In the genomic region with DNA sequence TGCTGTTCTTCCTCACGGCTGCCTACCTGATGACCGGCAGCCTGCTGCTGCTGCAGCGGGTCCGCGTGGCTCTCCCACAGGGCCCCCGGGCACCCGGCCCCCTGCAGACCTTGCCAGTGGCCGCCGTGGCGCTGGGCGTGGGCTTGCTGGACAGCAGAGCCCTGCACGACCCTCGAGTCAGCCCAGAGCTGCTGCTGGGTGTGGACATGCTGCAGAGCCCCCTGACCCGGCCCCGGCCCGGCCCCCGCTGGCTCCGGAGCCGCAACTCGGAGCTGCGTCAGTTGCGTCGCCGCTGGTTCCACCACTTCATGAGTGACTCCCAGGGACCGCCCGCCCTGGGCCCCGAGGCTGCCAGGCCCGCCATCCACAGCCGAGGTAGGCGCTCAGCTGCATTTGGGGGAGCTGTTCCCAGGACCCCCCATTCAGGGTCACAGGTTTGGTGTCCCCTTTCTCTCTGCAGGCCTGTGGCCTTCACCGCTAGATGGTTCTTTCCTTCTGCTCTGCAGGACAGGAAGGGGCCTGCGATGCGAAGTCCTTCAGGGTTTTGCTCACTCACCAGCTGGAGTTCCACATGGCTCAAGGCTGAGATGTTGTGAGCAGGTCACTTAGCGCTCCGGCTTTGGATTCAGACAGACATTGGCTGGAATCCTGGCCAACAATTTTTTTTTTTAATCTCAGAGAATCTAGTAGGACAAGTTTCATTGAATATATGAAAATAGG, we compare ENCODE assay signal across 1 cellular context.
TF ChIP-seq lines count a peak whose summit lies in the region.

No MANE protein-coding gene starts in this region.

TF ChIP-seq in HepG2, 621 proteins besides CTCF, POLR2A, EP300 and RAD21:
- TF ChIP-seq MXD4 (CRISPR knock-in tag; IDR thresholded peaks at IDR 0.05) (no peak), TP53 (CRISPR knock-in tag; conservative IDR thresholded peaks at IDR 0.05) (no peak), JDP2 (CRISPR knock-in tag; IDR thresholded peaks at IDR 0.05; ENCODE audit: borderline replicate concordance) (no peak), ZIK1 (CRISPR knock-in tag; IDR thresholded peaks at IDR 0.05; ENCODE audit: borderline replicate concordance, low read depth) (no peak), FOXK2 (IDR thresholded peaks at IDR 0.05) (no peak), ADNP (CRISPR knock-in tag; IDR thresholded peaks at IDR 0.05) (no peak), ATM (IDR thresholded peaks at IDR 0.05; ENCODE audit: borderline replicate concordance) (no peak), KLF9 (CRISPR knock-in tag; IDR thresholded peaks at IDR 0.05; ENCODE audit: low read depth) (no peak), ZNF619 (CRISPR knock-in tag; IDR thresholded peaks at IDR 0.05) (no peak), ZGPAT (CRISPR knock-in tag; IDR thresholded peaks at IDR 0.05) (no peak), THAP11 (CRISPR knock-in tag; IDR thresholded peaks at IDR 0.05) (no peak), FOXA3 (CRISPR knock-in tag; IDR thresholded peaks at IDR 0.05) (no peak)
- TF ChIP-seq, protein P1, sequence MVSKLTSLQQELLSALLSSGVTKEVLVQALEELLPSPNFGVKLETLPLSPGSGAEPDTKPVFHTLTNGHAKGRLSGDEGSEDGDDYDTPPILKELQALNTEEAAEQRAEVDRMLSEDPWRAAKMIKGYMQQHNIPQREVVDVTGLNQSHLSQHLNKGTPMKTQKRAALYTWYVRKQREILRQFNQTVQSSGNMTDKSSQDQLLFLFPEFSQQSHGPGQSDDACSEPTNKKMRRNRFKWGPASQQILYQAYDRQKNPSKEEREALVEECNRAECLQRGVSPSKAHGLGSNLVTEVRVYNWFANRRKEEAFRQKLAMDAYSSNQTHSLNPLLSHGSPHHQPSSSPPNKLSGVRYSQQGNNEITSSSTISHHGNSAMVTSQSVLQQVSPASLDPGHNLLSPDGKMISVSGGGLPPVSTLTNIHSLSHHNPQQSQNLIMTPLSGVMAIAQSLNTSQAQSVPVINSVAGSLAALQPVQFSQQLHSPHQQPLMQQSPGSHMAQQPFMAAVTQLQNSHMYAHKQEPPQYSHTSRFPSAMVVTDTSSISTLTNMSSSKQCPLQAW (CRISPR knock-in tag; IDR thresholded peaks at IDR 0.05) = no peak
- TF ChIP-seq, protein P2, sequence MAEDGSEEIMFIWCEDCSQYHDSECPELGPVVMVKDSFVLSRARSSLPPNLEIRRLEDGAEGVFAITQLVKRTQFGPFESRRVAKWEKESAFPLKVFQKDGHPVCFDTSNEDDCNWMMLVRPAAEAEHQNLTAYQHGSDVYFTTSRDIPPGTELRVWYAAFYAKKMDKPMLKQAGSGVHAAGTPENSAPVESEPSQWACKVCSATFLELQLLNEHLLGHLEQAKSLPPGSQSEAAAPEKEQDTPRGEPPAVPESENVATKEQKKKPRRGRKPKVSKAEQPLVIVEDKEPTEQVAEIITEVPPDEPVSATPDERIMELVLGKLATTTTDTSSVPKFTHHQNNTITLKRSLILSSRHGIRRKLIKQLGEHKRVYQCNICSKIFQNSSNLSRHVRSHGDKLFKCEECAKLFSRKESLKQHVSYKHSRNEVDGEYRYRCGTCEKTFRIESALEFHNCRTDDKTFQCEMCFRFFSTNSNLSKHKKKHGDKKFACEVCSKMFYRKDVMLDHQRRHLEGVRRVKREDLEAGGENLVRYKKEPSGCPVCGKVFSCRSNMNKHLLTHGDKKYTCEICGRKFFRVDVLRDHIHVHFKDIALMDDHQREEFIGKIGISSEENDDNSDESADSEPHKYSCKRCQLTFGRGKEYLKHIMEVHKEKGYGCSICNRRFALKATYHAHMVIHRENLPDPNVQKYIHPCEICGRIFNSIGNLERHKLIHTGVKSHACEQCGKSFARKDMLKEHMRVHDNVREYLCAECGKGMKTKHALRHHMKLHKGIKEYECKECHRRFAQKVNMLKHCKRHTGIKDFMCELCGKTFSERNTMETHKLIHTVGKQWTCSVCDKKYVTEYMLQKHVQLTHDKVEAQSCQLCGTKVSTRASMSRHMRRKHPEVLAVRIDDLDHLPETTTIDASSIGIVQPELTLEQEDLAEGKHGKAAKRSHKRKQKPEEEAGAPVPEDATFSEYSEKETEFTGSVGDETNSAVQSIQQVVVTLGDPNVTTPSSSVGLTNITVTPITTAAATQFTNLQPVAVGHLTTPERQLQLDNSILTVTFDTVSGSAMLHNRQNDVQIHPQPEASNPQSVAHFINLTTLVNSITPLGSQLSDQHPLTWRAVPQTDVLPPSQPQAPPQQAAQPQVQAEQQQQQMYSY (CRISPR knock-in tag; IDR thresholded peaks at IDR 0.05) = no peak
TF ChIP-seq in HepG2: peak in this region for 0.
